ENCODE assay signal across 25 cellular contexts in genomic region chr13:41071775-41072174, GRCh38.
"Had no signal": no experiment of that assay in that cellular context is flagged by ENCODE, and none has a peak within 500 bp of the region (broad histone marks: within the 10 kb centered on the region; RNA-seq: fewer than 3 reads in every experiment).

No MANE protein-coding gene starts in this region.

- H3K27me3 Mint-ChIP-seq: activated CD8-positive, alpha-beta memory T cell treated with anti-CD3 and anti-CD28 coated beads, Interleukin-2, amount 10 ng/mL, durations not matched to agents 7 days and 5 days; activated naive CD8-positive, alpha-beta T cell treated with anti-CD3 and anti-CD28 coated beads for 36 hours had no signal

- H3K4me1 Mint-ChIP-seq: activated CD8-positive, alpha-beta memory T cell treated with anti-CD3 and anti-CD28 coated beads, Interleukin-2, amount 10 ng/mL, durations not matched to agents 7 days and 5 days; activated naive CD8-positive, alpha-beta T cell treated with anti-CD3 and anti-CD28 coated beads for 36 hours; WTC11 had no signal

- H3K9me3 ChIP-seq: ascending aorta, body of pancreas, SJSA1 had no signal

- H3K4me3 Mint-ChIP-seq: activated CD8-positive, alpha-beta memory T cell treated with anti-CD3 and anti-CD28 coated beads, Interleukin-2, amount 10 ng/mL, durations not matched to agents 7 days and 5 days; activated CD8-positive, alpha-beta T cell treated with anti-CD3 and anti-CD28 coated beads, Interleukin-2, amount 10 ng/mL, durations not matched to agents 7 days and 5 days; activated naive CD8-positive, alpha-beta T cell treated with anti-CD3 and anti-CD28 coated beads for 36 hours; activated T-cell treated with anti-CD3 and anti-CD28 coated beads, Interleukin-2, amount 50 U/mL, for 4 hours; T-helper 1 cell treated with Interleukin-12 subunit alpha and Interleukin-12 subunit beta and Interleukin-4 antibody, amounts not matched to agents 30 μg/mL and 1 μg/mL, for 36 hours; WTC11 had no signal

- H3K4me3 ChIP-seq: ascending aorta, body of pancreas, SJSA1 had no signal

- H3K27ac Mint-ChIP-seq: activated CD8-positive, alpha-beta memory T cell treated with anti-CD3 and anti-CD28 coated beads, Interleukin-2, amount 10 ng/mL, durations not matched to agents 7 days and 5 days; activated CD8-positive, alpha-beta T cell treated with anti-CD3 and anti-CD28 coated beads, Interleukin-2, amount 10 ng/mL, durations not matched to agents 7 days and 5 days; activated naive CD8-positive, alpha-beta T cell treated with anti-CD3 and anti-CD28 coated beads for 36 hours; T-helper 1 cell treated with Interleukin-12 subunit alpha and Interleukin-12 subunit beta and Interleukin-4 antibody, amounts not matched to agents 30 μg/mL and 1 μg/mL, for 36 hours; WTC11 had no signal

- ATAC-seq: activated CD8-positive, alpha-beta memory T cell treated with anti-CD3 and anti-CD28 coated beads, Interleukin-2, amount 10 ng/mL, durations not matched to agents 7 days and 5 days; activated CD8-positive, alpha-beta T cell treated with anti-CD3 and anti-CD28 coated beads, Interleukin-2, amount 10 ng/mL, durations not matched to agents 7 days and 5 days; body of pancreas; WTC11 had no signal

- DNase-seq: activated CD4-positive, alpha-beta T cell treated with anti-CD3 and anti-CD28 coated beads for 48 hours; activated CD4-positive, alpha-beta T cell treated with anti-CD3 and anti-CD28 coated beads, Interleukin-2, amount 50 U/mL, for 4 hours; activated CD4-positive, CD25-positive, alpha-beta regulatory T cell treated with anti-CD3 and anti-CD28 coated beads, Interleukin-2, amount 50 U/mL, for 72 hours; activated CD8-positive, alpha-beta memory T cell treated with anti-CD3 and anti-CD28 coated beads, Interleukin-2, amount 10 ng/mL, durations not matched to agents 7 days and 5 days; activated CD8-positive, alpha-beta T cell treated with anti-CD3 and anti-CD28 coated beads, Interleukin-2, amount 10 ng/mL, durations not matched to agents 7 days and 5 days; activated effector memory CD4-positive, alpha-beta T cell treated with anti-CD3 and anti-CD28 coated beads, Interleukin-2, amount 50 U/mL, for 16 hours; activated naive CD4-positive, alpha-beta T cell treated with Interleukin-2 at 50 U/mL for 16 hours; activated naive CD8-positive, alpha-beta T cell treated with anti-CD3 and anti-CD28 coated beads for 36 hours; activated T-cell treated with anti-CD3 and anti-CD28 coated beads, Interleukin-2, amount 50 U/mL, for 4 hours; amniotic stem cell; body of pancreas; IMR-90; KBM-7; NCI-H1048; NCI-H146; NCI-H187 treated with DMSO at 0.1 percent for 48 hours; NCI-H2081 treated with DMSO at 0.1 percent for 48 hours; NCI-H446; NCI-H524; SHP77; T-helper 9 cell had no signal

- H3K27me3 ChIP-seq: ascending aorta, body of pancreas, SJSA1 had no signal

- H3K4me1 ChIP-seq: ascending aorta, body of pancreas, SJSA1 had no signal

- H3K27ac ChIP-seq: ascending aorta, body of pancreas, SJSA1 had no signal
